In genomic region chr9:97502222-97502983, GRCh38 we compare ENCODE assay signal across 8 cellular contexts. TPM values are rescaled to one million over a fixed set of nuclear protein-coding genes. Genes with fewer than 3 reads are reported as not detected.
DNase-seq lines count a peak whose midpoint lies in the region; ATAC-seq and TF ChIP-seq lines count a peak whose summit lies in the region.

No MANE protein-coding gene starts in this region.

- 2 to 6% methylated on average over 25 to 44 of the region's 49 CpGs for WGBS in tibial nerve, 2 donors

- TF ChIP-seq EP300 in tibial nerve (IDR thresholded peaks at IDR 0.05) = no peak

- no peaks in the 10 kb centered on the region for H3K4me1 ChIP-seq in MM.1S (ENCODE audit: low read length)
- H3K4me1 ChIP-seq in colonic mucosa = peaks cover 7% of the 10 kb centered on the region
- H3K4me1 ChIP-seq in tibial nerve = peaks cover 0 to 54% (median 6%) of the 10 kb centered on the region in 4 donors

- H4K20me1 ChIP-seq in MM.1S (ENCODE audit: insufficient read depth, low read length) = no peaks in the 10 kb centered on the region

- peak overlapping the region; percentile 81 for H3K4me2 ChIP-seq in MM.1S (ENCODE audit: low read depth, low read length)

- no peaks in the 10 kb centered on the region for H3K9me2 ChIP-seq in MM.1S (replicated peaks; ENCODE audit: insufficient read depth, low read length)

- TF ChIP-seq POLR2A in tibial nerve (IDR thresholded peaks at IDR 0.05) = no peak

- ATAC-seq in GM18868 (IDR thresholded peaks at IDR 0.05; ENCODE audit: unreplicated experiment) (peak; percentile 31), GM19324 (IDR thresholded peaks at IDR 0.05; ENCODE audit: low FRiP score, unreplicated experiment) (no peak)

- peak overlapping the region; percentile 67; the same call in 1 of the 2 replicates for H3K9ac ChIP-seq in MM.1S (ENCODE audit: low read length)
- H3K9ac ChIP-seq in colonic mucosa (ENCODE audit: low read depth in 2 of 2, low read length in 2 of 2) = peak overlapping the region; percentile 29 to 71

- no peaks in the 10 kb centered on the region; the same call in 1 of the 2 replicates for H3K79me2 ChIP-seq in MM.1S (ENCODE audit: low read length)

- peak overlapping the region; percentile 80 for H2AFZ ChIP-seq in MM.1S (ENCODE audit: low read length)

- H3K36me3 ChIP-seq in MM.1S (replicated peaks; ENCODE audit: insufficient read depth, low read length) (no peaks in the 10 kb centered on the region), colonic mucosa (no peaks in the 10 kb centered on the region), tibial nerve (no peaks in the 10 kb centered on the region)

- no peak for DNase-seq in MM.1S
- no peak for DNase-seq in colonic mucosa
- DNase-seq in lung microvascular endothelial cell (ENCODE audit: low read depth in 2 of 2) = peak; percentile 15 to 35
- no peak for DNase-seq in tibial nerve (ENCODE audit: low spot score in 2 of 2)
- DNase-seq in occipital lobe (lab: John Stamatoyannopoulos, UW) = no peak
- no peak for DNase-seq in NCI-H2196 (lab: John Stamatoyannopoulos, UW; ENCODE audit: unreplicated experiment)

- H3K27ac ChIP-seq in MM.1S (ENCODE audit: low read length) (no peak overlapping the region), colonic mucosa (no peak overlapping the region), tibial nerve (peak overlapping the region; percentile 49 to 94 (median 77))

- H3K27me3 ChIP-seq in MM.1S (replicated peaks; ENCODE audit: insufficient read depth, low read length) (0 out of 2 replicates have a peak, but pooled peaks cover 6% of the 10 kb centered on the region), colonic mucosa (peaks cover 23% of the 10 kb centered on the region), tibial nerve (no peaks in the 10 kb centered on the region)

- intact Hi-C loops in colonic mucosa (cut with DNase I) = no loop called here

- H3K4me3 ChIP-seq in MM.1S (ENCODE audit: low read length) (peak overlapping the region; percentile 86), colonic mucosa (peak overlapping the region; percentile 67), tibial nerve (peak overlapping the region; percentile 40 to 92 (median 85))

- H3F3A ChIP-seq in MM.1S (ENCODE audit: insufficient read depth, low read length) = peaks cover 7% of the 10 kb centered on the region; the same call in 1 of the 2 replicates

- H3K9me3 ChIP-seq in MM.1S (replicated peaks; ENCODE audit: insufficient read depth, low read length) = no peaks in the 10 kb centered on the region
- no peaks in the 10 kb centered on the region for H3K9me3 ChIP-seq in colonic mucosa
- no peaks in the 10 kb centered on the region for H3K9me3 ChIP-seq in tibial nerve

- no peak for TF ChIP-seq CTCF in MM.1S (IDR thresholded peaks at IDR 0.05; ENCODE audit: low read length)
- TF ChIP-seq CTCF in colonic mucosa (IDR thresholded peaks at IDR 0.05) = no peak
- TF ChIP-seq CTCF in tibial nerve (IDR thresholded peaks at IDR 0.05) = peak in 1 of 5 experiments; percentile 7

RNA-seq across cellular contexts. Expression of gene TMOD1, which starts 0.9 kb away (rescaled TPM):
- total RNA-seq in colonic mucosa = 1 to 10 TPM; 1.0 to 4.9 TPM
- 0.65 and 0.79 TPM in 2 replicates for total RNA-seq in lung microvascular endothelial cell
- 10 to 100 TPM; 30.0 to 47.0 (median 36.0) TPM for total RNA-seq in tibial nerve
- 22.8 TPM for total RNA-seq in occipital lobe

Comparison
In these comparisons a context has a peak if more than half of its experiments do, and no peak if none do; other contexts are left out.
1. DNase-seq: peak in lung microvascular endothelial cell (2 of 2); none in MM.1S (single experiment), colonic mucosa (single experiment), tibial nerve (0 of 2), occipital lobe (single experiment) and NCI-H2196 (single experiment).
2. H3K27ac ChIP-seq: peak in tibial nerve (4 of 4); none in MM.1S (single experiment) and colonic mucosa (single experiment).
3. Peak in every context shown above with its lines, with median percentiles within 50 percentile points of each other: H3K4me3 ChIP-seq.